9 cellular contexts compared by ENCODE assay signal in genomic region chr2:70133521-70134348, GRCh38. TPM values are rescaled to one million over a fixed set of nuclear protein-coding genes. Genes with fewer than 3 reads are reported as not detected.
DNase-seq lines count a peak whose midpoint lies in the region; ATAC-seq, FAIRE-seq and TF ChIP-seq lines count a peak whose summit lies in the region.
"Had no signal": no experiment of that assay in that cellular context is flagged by ENCODE, and none has a peak within 500 bp of the region (broad histone marks: within the 10 kb centered on the region; RNA-seq: fewer than 3 reads in every experiment).

No MANE protein-coding gene starts in this region.

- ATAC-seq in T-helper 17 cell = peak; percentile 53
- ATAC-seq in mucosa of descending colon = no peak
- ATAC-seq in HG03139 (IDR thresholded peaks at IDR 0.05; ENCODE audit: unreplicated experiment) = no peak

- H3K4me3 ChIP-seq in endothelial cell of umbilical vein (replicated peaks in 1 of 3; ENCODE audit: insufficient read depth in 1 of 3, low read depth in 1 of 3, low read length in 3 of 3) (peak overlapping the region in 1 of 3 experiments; percentile 18), spleen (peak overlapping the region in 2 of 8 donors; percentile 4 to 62), mucosa of descending colon (no peak overlapping the region)

- peak overlapping the region; percentile 97 for H3K27ac Mint-ChIP-seq in activated CD4-positive, alpha-beta T cell treated with anti-CD3 and anti-CD28 coated beads, Interleukin-2, amount 10 ng/mL, durations not matched to agents 7 days and 5 days
- peak overlapping the region; percentile 100 for H3K27ac Mint-ChIP-seq in T-helper 17 cell

- TF ChIP-seq CTCF in endothelial cell of umbilical vein (IDR thresholded peaks at IDR 0.05; ENCODE audit: extremely low read depth in 1 of 2, insufficient read depth in 1 of 2, low read depth in 1 of 2, low read length in 2 of 2) = no peak
- no peak for TF ChIP-seq CTCF in spleen (IDR thresholded peaks at IDR 0.05 in 8 of 11, conservative IDR thresholded peaks at IDR 0.05 in 3 of 11)
- TF ChIP-seq CTCF in mucosa of descending colon (IDR thresholded peaks at IDR 0.05) = no peak

- WGBS in spleen, 5 donors = 24 to 43% (median 34%) methylated on average over 10 of the region's 10 CpGs

- TF ChIP-seq POLR2A in endothelial cell of umbilical vein (IDR thresholded peaks at IDR 0.05; ENCODE audit: low read depth, low read length) (no peak), spleen (IDR thresholded peaks at IDR 0.05) (no peak)

- H3K36me3 Mint-ChIP-seq in activated CD4-positive, alpha-beta T cell treated with anti-CD3 and anti-CD28 coated beads, Interleukin-2, amount 10 ng/mL, durations not matched to agents 7 days and 5 days (ENCODE audit: low read depth) = peaks cover 8% of the 10 kb centered on the region
- no peaks in the 10 kb centered on the region for H3K36me3 Mint-ChIP-seq in T-helper 17 cell (ENCODE audit: low read depth)

- no peaks in the 10 kb centered on the region for H3K9me1 ChIP-seq in endothelial cell of umbilical vein (replicated peaks; ENCODE audit: control insufficient read depth, extremely low read depth, insufficient read depth, low read length)

- TSS peak; percentile 53 for BruUV-seq in endothelial cell of umbilical vein (replicated peaks; lab: Mats Ljungman, UMichigan)

- POLR2A ChIA-PET in activated CD4-positive, alpha-beta T cell treated with anti-CD3 and anti-CD28 coated beads, Interleukin-2, amount 10 ng/mL, durations not matched to agents 7 days and 5 days (lab: Charles Lee) = interaction anchor here (0.6 to 1.8 kb wide), 4 partner anchors 10 to 45 kb away, joined by 3 to 10 read pairs (median 6); no protein-coding TSS in a partner anchor
- POLR2A ChIA-PET in endothelial cell of umbilical vein (lab: Charles Lee) = interaction anchor here (0.8 to 2.9 kb wide), 4 partner anchors 9 to 45 kb away, joined by 3 to 13 read pairs (median 6); no protein-coding TSS in a partner anchor

- CTCF ChIA-PET in activated CD4-positive, alpha-beta T cell treated with anti-CD3 and anti-CD28 coated beads, Interleukin-2, amount 10 ng/mL, durations not matched to agents 7 days and 5 days (lab: Charles Lee) = interaction anchor here (0.8 to 4.7 kb wide), 16 partner anchors 9 to 516 kb away, joined by 3 to 31 read pairs (median 5); no protein-coding TSS in a partner anchor
- CTCF ChIA-PET in endothelial cell of umbilical vein (lab: Charles Lee) = interaction anchor here (0.8 to 2.5 kb wide), 8 partner anchors 8 to 220 kb away, joined by 3 to 10 read pairs (median 6); no protein-coding TSS in a partner anchor

- H3K4me2 ChIP-seq in endothelial cell of umbilical vein (ENCODE audit: insufficient read depth, low read length) = peak overlapping the region; percentile 57

- no peaks in the 10 kb centered on the region for H3K9me3 Mint-ChIP-seq in activated CD4-positive, alpha-beta T cell treated with anti-CD3 and anti-CD28 coated beads, Interleukin-2, amount 10 ng/mL, durations not matched to agents 7 days and 5 days

- no peaks in the 10 kb centered on the region for H3K79me2 ChIP-seq in endothelial cell of umbilical vein (ENCODE audit: control insufficient read depth, insufficient read depth, low read length)

- FAIRE-seq in endothelial cell of umbilical vein (lab: Jason Lieb, UNC) = no peak
- FAIRE-seq: TTC549 had no signal

- H3K4me1 ChIP-seq in endothelial cell of umbilical vein (ENCODE audit: control insufficient read depth, extremely low read depth, insufficient read depth, low read length) (peaks cover 40% of the 10 kb centered on the region), spleen (peaks cover 55 to 95% (median 81%) of the 10 kb centered on the region in 6 donors), mucosa of descending colon (ENCODE audit: low read depth) (peaks cover 31% of the 10 kb centered on the region)

- DNase-seq in activated CD4-positive, alpha-beta T cell treated with anti-CD3 and anti-CD28 coated beads, Interleukin-2, amount 10 ng/mL, durations not matched to agents 7 days and 5 days = peak; percentile 50
- DNase-seq in activated CD4-positive, alpha-beta T cell treated with anti-CD3 and anti-CD28 coated beads for 1 hour = no peak
- peak in 1 of 3 donors; percentile 31 for DNase-seq in T-helper 17 cell
- peak; percentile 77 for DNase-seq in endothelial cell of umbilical vein (ENCODE audit: low read depth, low spot score)
- DNase-seq in spleen = peak; percentile 50
- DNase-seq in mucosa of descending colon = no peak
- DNase-seq in SW480 (ENCODE audit: low spot score) = no peak

- peak overlapping the region; percentile 79 for H3K4me3 Mint-ChIP-seq in activated CD4-positive, alpha-beta T cell treated with anti-CD3 and anti-CD28 coated beads, Interleukin-2, amount 10 ng/mL, durations not matched to agents 7 days and 5 days
- H3K4me3 Mint-ChIP-seq in T-helper 17 cell = peak overlapping the region; percentile 95

- no peaks in the 10 kb centered on the region for H3K9me3 ChIP-seq in T-helper 17 cell (ENCODE audit: control insufficient read depth, low read length, poor library complexity, severe bottlenecking)
- no peaks in the 10 kb centered on the region for H3K9me3 ChIP-seq in endothelial cell of umbilical vein (replicated peaks; ENCODE audit: control insufficient read depth, insufficient read depth, low read length)
- no peaks in the 10 kb centered on the region for H3K9me3 ChIP-seq in spleen
- H3K9me3 ChIP-seq in mucosa of descending colon = no peaks in the 10 kb centered on the region

- dilution Hi-C loops in endothelial cell of umbilical vein (cut with MboI; ENCODE audit: extremely low pct_ligation_motif_present, low sequenced_read_pairs) = no loop called here

- H3K9ac ChIP-seq in endothelial cell of umbilical vein (replicated peaks; ENCODE audit: extremely low read depth, insufficient read depth, low read length) = peak overlapping the region; percentile 64

- intact Hi-C loops in endothelial cell of umbilical vein (cut with micrococcal nuclease) (loop anchor here (1.0 to 2.0 kb wide), 2 partner anchors 9 to 47 kb away; partner anchors contain the start of gene PCBP1), spleen (cut with DNase I; ENCODE audit: low total_unique reads) (no loop called here), mucosa of descending colon (cut with DNase I, micrococcal nuclease) (no loop called here)

- peak overlapping the region; percentile 69 for H3K27ac ChIP-seq in endothelial cell of umbilical vein (ENCODE audit: insufficient read depth, low read depth, low read length)
- H3K27ac ChIP-seq in spleen = peak overlapping the region; percentile 85 to 97 (median 95)

- H4K20me1 ChIP-seq in endothelial cell of umbilical vein (replicated peaks; ENCODE audit: control insufficient read depth, extremely low read depth, insufficient read depth, low read length) = no peaks in the 10 kb centered on the region

- H3K4me1 Mint-ChIP-seq in activated CD4-positive, alpha-beta T cell treated with anti-CD3 and anti-CD28 coated beads, Interleukin-2, amount 10 ng/mL, durations not matched to agents 7 days and 5 days = peaks cover 77% of the 10 kb centered on the region
- H3K4me1 Mint-ChIP-seq in T-helper 17 cell = peaks cover 56% of the 10 kb centered on the region

- H2AFZ ChIP-seq in endothelial cell of umbilical vein (ENCODE audit: low read depth, low read length) = peak overlapping the region; percentile 10

- no peaks in the 10 kb centered on the region for H3K27me3 ChIP-seq in endothelial cell of umbilical vein (ENCODE audit: control insufficient read depth in 2 of 2, insufficient read depth in 2 of 2, low read length in 2 of 2)
- no peaks in the 10 kb centered on the region for H3K27me3 ChIP-seq in spleen (replicated peaks in 1 of 7)

- H3K36me3 ChIP-seq in endothelial cell of umbilical vein (ENCODE audit: control insufficient read depth in 2 of 2, extremely low read depth in 1 of 2, insufficient read depth in 2 of 2, low read length in 2 of 2) (no peaks in the 10 kb centered on the region), spleen (no peaks in the 10 kb centered on the region), mucosa of descending colon (ENCODE audit: low read depth) (no peaks in the 10 kb centered on the region)

- H3K27me3 Mint-ChIP-seq in activated CD4-positive, alpha-beta T cell treated with anti-CD3 and anti-CD28 coated beads, Interleukin-2, amount 10 ng/mL, durations not matched to agents 7 days and 5 days = no peaks in the 10 kb centered on the region
- H3K27me3 Mint-ChIP-seq in T-helper 17 cell = no peaks in the 10 kb centered on the region

TF ChIP-seq in endothelial cell of umbilical vein, 7 proteins besides CTCF, POLR2A, EP300 and RAD21 (continues in another document):
- peak; percentile 52 for TF ChIP-seq POLR2AphosphoS5 (IDR thresholded peaks at IDR 0.05; ENCODE audit: insufficient read depth, low read depth, low read length)

RNA-seq across cellular contexts. Expression of gene PCBP1, which starts 46.5 kb away (rescaled TPM):
- 100 to 1,000 TPM; 527 to 544 TPM for total RNA-seq in activated CD4-positive, alpha-beta T cell treated with anti-CD3 and anti-CD28 coated beads, Interleukin-2, amount 10 ng/mL, durations not matched to agents 7 days and 5 days
- 100 to 1,000 TPM; 334 to 345 TPM for total RNA-seq in T-helper 17 cell
- 342 and 360 TPM in 2 replicates for total RNA-seq in endothelial cell of umbilical vein
- polyA plus RNA-seq in endothelial cell of umbilical vein = 181 and 196 TPM in 2 replicates
- 162 and 170 TPM in 2 replicates for polyA plus RNA-seq in endothelial cell of umbilical vein (2011; cell fraction: cytosol; rRNA removed)
- 77.1 and 86.7 TPM in 2 replicates for polyA plus RNA-seq in endothelial cell of umbilical vein (2011; cell fraction: nucleus; rRNA removed)
- 304 and 311 TPM in 2 replicates for polyA plus RNA-seq in endothelial cell of umbilical vein (2012)
- polyA minus RNA-seq in endothelial cell of umbilical vein = 98.7 and 112 TPM in 2 replicates
- polyA minus RNA-seq in endothelial cell of umbilical vein (2011; cell fraction: cytosol; rRNA and poly(A)+ RNA removed) = 89.6 TPM
- 37.1 and 39.4 TPM in 2 replicates for polyA minus RNA-seq in endothelial cell of umbilical vein (2011; cell fraction: nucleus; rRNA and poly(A)+ RNA removed)
- total RNA-seq in spleen = 100 to 1,000 TPM; 256 to 351 (median 301) TPM
- 100 to 1,000 TPM; 254 to 294 (median 278) TPM for polyA plus RNA-seq in spleen
- 100 to 1,000 TPM; 243 to 383 (median 266) TPM for total RNA-seq in mucosa of descending colon

RNA-seq across cellular contexts. Expression of gene C2orf42, which starts 57.1 kb away (rescaled TPM):
- 10 to 100 TPM; 26.0 to 27.9 TPM for total RNA-seq in activated CD4-positive, alpha-beta T cell treated with anti-CD3 and anti-CD28 coated beads, Interleukin-2, amount 10 ng/mL, durations not matched to agents 7 days and 5 days
- total RNA-seq in T-helper 17 cell (10 to 100 TPM; 13.7 to 18.1 TPM), endothelial cell of umbilical vein (12.0 and 13.1 TPM in 2 replicates), spleen (10 to 100 TPM; 11.2 to 24.3 (median 20.3) TPM), mucosa of descending colon (10 to 100 TPM in 2 of 3 donors, 1 to 10 TPM in 1; 7.6 to 17.2 (median 12.2) TPM)
- polyA plus RNA-seq in endothelial cell of umbilical vein (6.8 and 7.9 TPM in 2 replicates), spleen (10 to 100 TPM in 1 of 3 donors, 1 to 10 TPM in 2; 6.0 to 13.6 (median 9.7) TPM)
- 5.3 and 6.2 TPM in 2 replicates for polyA plus RNA-seq in endothelial cell of umbilical vein (2011; cell fraction: cytosol; rRNA removed)
- 15.3 and 17.6 TPM in 2 replicates for polyA plus RNA-seq in endothelial cell of umbilical vein (2011; cell fraction: nucleus; rRNA removed)
- polyA plus RNA-seq in endothelial cell of umbilical vein (2012) = 6.9 and 7.1 TPM in 2 replicates
- 22.1 and 26.4 TPM in 2 replicates for polyA minus RNA-seq in endothelial cell of umbilical vein
- polyA minus RNA-seq in endothelial cell of umbilical vein (2011; cell fraction: cytosol; rRNA and poly(A)+ RNA removed) = 16.1 TPM
- 21.7 and 22.3 TPM in 2 replicates for polyA minus RNA-seq in endothelial cell of umbilical vein (2011; cell fraction: nucleus; rRNA and poly(A)+ RNA removed)

Comparison
In these comparisons a context has a peak if more than half of its experiments do, and no peak if none do; other contexts are left out.
1. DNase-seq: peak in activated CD4-positive, alpha-beta T cell treated with anti-CD3 and anti-CD28 coated beads, Interleukin-2, amount 10 ng/mL, durations not matched to agents 7 days and 5 days (single experiment), endothelial cell of umbilical vein (single experiment) and spleen (single experiment); none in activated CD4-positive, alpha-beta T cell treated with anti-CD3 and anti-CD28 coated beads for 1 hour (single experiment), mucosa of descending colon (0 of 3) and SW480 (single experiment).